25 cellular contexts compared by ENCODE assay signal in genomic region chr2:61229936-61230335, GRCh38.
"Had no signal": no experiment of that assay in that cellular context is flagged by ENCODE, and none has a peak within 500 bp of the region (broad histone marks: within the 10 kb centered on the region; RNA-seq: fewer than 3 reads in every experiment).

No MANE protein-coding gene starts in this region.

- DNase-seq: activated CD4-positive, alpha-beta memory T cell treated with anti-CD3 and anti-CD28 coated beads, Interleukin-2, amount 10 ng/mL, durations not matched to agents 7 days and 5 days; activated CD4-positive, alpha-beta T cell treated with anti-CD3 and anti-CD28 coated beads for 36 hours; activated CD4-positive, alpha-beta T cell treated with anti-CD3 and anti-CD28 coated beads, Interleukin-2, amount 50 U/mL, for 1 hour; activated CD4-positive, CD25-positive, alpha-beta regulatory T cell; activated T-cell treated with anti-CD3 and anti-CD28 coated beads for 4 hours; aorta; body of pancreas; KG1; NCI-H1092; NCI-H1417; NCI-H1930; NCI-H2171; NCI-H2227 treated with DMSO at 0.1 percent for 48 hours; NCI-H446 treated with DMSO at 0.1 percent for 48 hours; NCI-H526; NCI-H774; SIG-M5; T-cell; T-helper 2 cell; T1000 had no signal

- FAIRE-seq: bronchial epithelial cell had no signal

- H3K9me3 Mint-ChIP-seq: activated CD4-positive, alpha-beta memory T cell treated with anti-CD3 and anti-CD28 coated beads, Interleukin-2, amount 10 ng/mL, durations not matched to agents 7 days and 5 days; activated naive CD4-positive, alpha-beta T cell treated with anti-CD3 and anti-CD28 coated beads, Interleukin-2, amount 50 U/mL, for 24 hours; IgD-negative memory B cell; T-cell had no signal

- H3K9me3 ChIP-seq: body of pancreas had no signal

- H3K27me3 Mint-ChIP-seq: activated CD4-positive, alpha-beta memory T cell treated with anti-CD3 and anti-CD28 coated beads, Interleukin-2, amount 10 ng/mL, durations not matched to agents 7 days and 5 days; activated CD4-positive, alpha-beta T cell treated with anti-CD3 and anti-CD28 coated beads for 36 hours; activated naive CD4-positive, alpha-beta T cell treated with anti-CD3 and anti-CD28 coated beads, Interleukin-2, amount 50 U/mL, for 24 hours; IgD-negative memory B cell; T-cell had no signal

- H3K4me1 Mint-ChIP-seq: activated CD4-positive, alpha-beta T cell treated with anti-CD3 and anti-CD28 coated beads for 36 hours; T-cell had no signal

- ATAC-seq: activated CD4-positive, alpha-beta T cell treated with anti-CD3 and anti-CD28 coated beads for 36 hours; body of pancreas; T-cell had no signal

- H3K4me1 ChIP-seq: body of pancreas had no signal

- H3K4me3 ChIP-seq: body of pancreas, SK-N-MC had no signal

- H3K27ac ChIP-seq: body of pancreas, SK-N-MC, VCaP had no signal

- H3K27me3 ChIP-seq: body of pancreas had no signal

- H3K27ac Mint-ChIP-seq: activated CD4-positive, alpha-beta memory T cell treated with anti-CD3 and anti-CD28 coated beads, Interleukin-2, amount 10 ng/mL, durations not matched to agents 7 days and 5 days; activated CD4-positive, alpha-beta T cell treated with anti-CD3 and anti-CD28 coated beads for 36 hours; activated naive CD4-positive, alpha-beta T cell treated with anti-CD3 and anti-CD28 coated beads, Interleukin-2, amount 50 U/mL, for 24 hours; IgD-negative memory B cell; T-cell had no signal

- H3K4me3 Mint-ChIP-seq: activated CD4-positive, alpha-beta memory T cell treated with anti-CD3 and anti-CD28 coated beads, Interleukin-2, amount 10 ng/mL, durations not matched to agents 7 days and 5 days; activated CD4-positive, alpha-beta T cell treated with anti-CD3 and anti-CD28 coated beads for 36 hours; activated naive CD4-positive, alpha-beta T cell treated with anti-CD3 and anti-CD28 coated beads, Interleukin-2, amount 50 U/mL, for 24 hours; IgD-negative memory B cell; T-cell had no signal
